Comparison of ENCODE assay signal across 24 cellular contexts in genomic region chr4:111699163-111699562, GRCh38.
DNase-seq lines count a peak whose midpoint lies in the region; ATAC-seq, FAIRE-seq and TF ChIP-seq lines count a peak whose summit lies in the region.
"Had no signal": no experiment of that assay in that cellular context is flagged by ENCODE, and none has a peak within 500 bp of the region (broad histone marks: within the 10 kb centered on the region; RNA-seq: fewer than 3 reads in every experiment).

No MANE protein-coding gene starts in this region.

- H3K79me2 ChIP-seq in HepG2 (ENCODE audit: insufficient read depth, low read length) (no peaks in the 10 kb centered on the region), K562 (ENCODE audit: control insufficient read depth, insufficient read depth, low read length) (no peaks in the 10 kb centered on the region)

- H3K36me3 ChIP-seq in HepG2 (replicated peaks in 1 of 2; ENCODE audit: control insufficient read depth in 1 of 2, insufficient read depth in 2 of 2, low read length in 2 of 2) (no peaks in the 10 kb centered on the region), right lobe of liver (no peaks in the 10 kb centered on the region), K562 (ENCODE audit: control insufficient read depth, insufficient read depth, low read length) (no peaks in the 10 kb centered on the region), pancreas (no peaks in the 10 kb centered on the region)
- H3K36me3 ChIP-seq: BE2C; BLaER1 treated with 17β-estradiol and CSF1 and Interleukin-3, amounts not matched to agents 10 nM and 100 nM had no signal

- H3K27ac ChIP-seq in HepG2 (ENCODE audit: extremely low read length, insufficient read depth, low read length) (no peak overlapping the region), right lobe of liver (no peak overlapping the region), K562 (ENCODE audit: extremely low read depth, low read depth, low read length) (no peak overlapping the region), pancreas (no peak overlapping the region)
- H3K27ac ChIP-seq: 22Rv1; BLaER1 treated with 17β-estradiol and CSF1 and Interleukin-3, amounts not matched to agents 10 nM and 100 nM had no signal

- no peaks in the 10 kb centered on the region for H3K27me3 ChIP-seq in HepG2 (ENCODE audit: control insufficient read depth in 1 of 2, insufficient read depth in 2 of 2, low read length in 2 of 2)
- H3K27me3 ChIP-seq in right lobe of liver = no peaks in the 10 kb centered on the region
- no peaks in the 10 kb centered on the region for H3K27me3 ChIP-seq in K562 (ENCODE audit: control insufficient read depth in 2 of 2, insufficient read depth in 2 of 2, low read length in 2 of 2)
- peaks cover 0 to 7% (median 0%) of the 10 kb centered on the region in 4 donors for H3K27me3 ChIP-seq in pancreas
- H3K27me3 ChIP-seq: BE2C; BLaER1 treated with 17β-estradiol and CSF1 and Interleukin-3, amounts not matched to agents 10 nM and 100 nM had no signal

- H3K4me3 ChIP-seq in HepG2 (replicated peaks in 1 of 3; ENCODE audit: insufficient read depth in 1 of 3, low read depth in 2 of 3, low read length in 3 of 3) (no peak overlapping the region), right lobe of liver (no peak overlapping the region), K562 (no peak overlapping the region), pancreas (no peak overlapping the region)
- H3K4me3 ChIP-seq: BLaER1 treated with 17β-estradiol and CSF1 and Interleukin-3, amounts not matched to agents 10 nM and 100 nM had no signal

- H3K9ac ChIP-seq in HepG2 (ENCODE audit: insufficient read depth, low read depth, low read length) = no peak overlapping the region
- no peak overlapping the region for H3K9ac ChIP-seq in K562 (ENCODE audit: insufficient read depth in 1 of 2, low read depth in 2 of 2, low read length in 2 of 2)
- H3K9ac ChIP-seq: BLaER1 treated with 17β-estradiol and CSF1 and Interleukin-3, amounts not matched to agents 10 nM and 100 nM had no signal

- in situ Hi-C loops in HepG2 (cut with HindIII; ENCODE audit: extremely low pct_ligation_motif_present, low pct_unique_long_range_greater_than_20kb) = no loop called here
- in situ Hi-C loops in K562 (cut with MboI) = no loop called here

- TF ChIP-seq CTCF in HepG2 (CRISPR knock-in tag; IDR thresholded peaks at IDR 0.05) (no peak), right lobe of liver (IDR thresholded peaks at IDR 0.05) (no peak), K562 (IDR thresholded peaks at IDR 0.05 in 2 of 3, conservative IDR thresholded peaks at IDR 0.05 in 1 of 3; ENCODE audit: insufficient read depth in 2 of 3, low read depth in 1 of 3, low read length in 3 of 3) (no peak), pancreas (IDR thresholded peaks at IDR 0.05) (no peak)

- TF ChIP-seq POLR2A in HepG2 (IDR thresholded peaks at IDR 0.05; ENCODE audit: insufficient read depth in 1 of 2, low read depth in 2 of 2, low read length in 2 of 2) (no peak), right lobe of liver (IDR thresholded peaks at IDR 0.05) (no peak), K562 (conservative IDR thresholded peaks at IDR 0.05) (no peak)

- H2AFZ ChIP-seq in HepG2 (ENCODE audit: low read length) = no peak overlapping the region
- H2AFZ ChIP-seq in K562 (ENCODE audit: low read depth, low read length) = no peak overlapping the region

- no peak overlapping the region for H3K4me2 ChIP-seq in HepG2 (ENCODE audit: low read depth, low read length)
- no peak overlapping the region for H3K4me2 ChIP-seq in K562 (ENCODE audit: insufficient read depth, low read length)
- H3K4me2 ChIP-seq: BLaER1 treated with 17β-estradiol and CSF1 and Interleukin-3, amounts not matched to agents 10 nM and 100 nM had no signal

- H4K20me1 ChIP-seq in HepG2 (ENCODE audit: insufficient read depth, low read length) = no peaks in the 10 kb centered on the region
- no peaks in the 10 kb centered on the region for H4K20me1 ChIP-seq in K562 (replicated peaks; ENCODE audit: control insufficient read depth, insufficient read depth, low read length)
- H4K20me1 ChIP-seq: BLaER1 treated with 17β-estradiol and CSF1 and Interleukin-3, amounts not matched to agents 10 nM and 100 nM had no signal

- TF ChIP-seq RAD21 in HepG2 (CRISPR knock-in tag; IDR thresholded peaks at IDR 0.05) (no peak), K562 (CRISPR knock-in tag; conservative IDR thresholded peaks at IDR 0.05 in 1 of 2, IDR thresholded peaks at IDR 0.05 in 1 of 2) (no peak)

- DNase-seq in HepG2 (ENCODE audit: low spot score) = no peak
- no peak for DNase-seq in right lobe of liver
- DNase-seq in K562 (ENCODE audit: extremely low read depth in 1 of 4, low spot score in 3 of 4) = no peak
- DNase-seq in pancreas = no peak
- DNase-seq in glomerular visceral epithelial cell (ENCODE audit: extremely low spot score) = no peak
- no peak for DNase-seq in middle frontal gyrus (ENCODE audit: extremely low spot score, low spot score)
- DNase-seq: ACHN; AML-193; BE2C; CD4-positive, alpha-beta T cell; CD8-positive, alpha-beta memory T cell; DMS 273 treated with DMSO at 0.1 percent for 48 hours; DMS79; EL; GF-D8; GOT3; H7; HCEC 1CT had no signal

- no peak for TF ChIP-seq EP300 in HepG2 (IDR thresholded peaks at IDR 0.05; ENCODE audit: low read depth in 2 of 2, low read length in 2 of 2)
- no peak for TF ChIP-seq EP300 in HepG2 (CRISPR knock-in tag; IDR thresholded peaks at IDR 0.05; ENCODE audit: borderline replicate concordance)
- TF ChIP-seq EP300 in K562 (IDR thresholded peaks at IDR 0.05; ENCODE audit: low read length) = no peak

- CTCF ChIA-PET in HepG2 (lab: Yijun Ruan, JAX; ENCODE audit: low intra/inter-chr PET ratio, low total read pairs) = no interaction called here
- CTCF ChIA-PET in K562 (lab: Yijun Ruan, JAX; ENCODE audit: low intra/inter-chr PET ratio) = no interaction called here

- no peaks in the 10 kb centered on the region for H3K4me1 ChIP-seq in HepG2 (ENCODE audit: insufficient read depth, low read length)
- no peaks in the 10 kb centered on the region for H3K4me1 ChIP-seq in right lobe of liver
- no peaks in the 10 kb centered on the region for H3K4me1 ChIP-seq in K562 (replicated peaks in 1 of 2; ENCODE audit: control insufficient read depth in 2 of 2, insufficient read depth in 2 of 2, low read length in 2 of 2)
- no peaks in the 10 kb centered on the region for H3K4me1 ChIP-seq in pancreas
- H3K4me1 ChIP-seq: BE2C; BLaER1 treated with 17β-estradiol and CSF1 and Interleukin-3, amounts not matched to agents 10 nM and 100 nM had no signal

- no TSS peak for BruUV-seq in HepG2 (replicated peaks; lab: Mats Ljungman, UMichigan)
- no TSS peak for BruUV-seq in K562 (replicated peaks; lab: Mats Ljungman, UMichigan)

- intact Hi-C loops in HepG2 (cut with micrococcal nuclease; ENCODE audit: unreplicated experiment) = no loop called here
- intact Hi-C loops in right lobe of liver (cut with DNase I) = no loop called here
- intact Hi-C loops in K562 (cut with micrococcal nuclease) = no loop called here
- intact Hi-C loops in pancreas (cut with DNase I) = no loop called here

- H3K9me1 ChIP-seq in K562 (ENCODE audit: control insufficient read depth, insufficient read depth, low read length) = no peaks in the 10 kb centered on the region

- POLR2A ChIA-PET in HepG2 (lab: Yijun Ruan, JAX) (no interaction called here), K562 (lab: Yijun Ruan, JAX) (no interaction called here)

- no peak for FAIRE-seq in HepG2 (lab: Jason Lieb, UNC)
- FAIRE-seq in K562 (lab: Jason Lieb, UNC) = no peak
- FAIRE-seq in pancreas (lab: Jason Lieb, UNC) = peak; percentile 29
- FAIRE-seq: D721Med, GM12891, GM18507 had no signal

- ATAC-seq in HepG2 = no peak
- no peak for ATAC-seq in right lobe of liver
- ATAC-seq in K562 = no peak
- ATAC-seq in pancreas = no peak
- no peak for ATAC-seq in GM21723 (IDR thresholded peaks at IDR 0.05; ENCODE audit: unreplicated experiment)

- H3K9me3 ChIP-seq in HepG2 (ENCODE audit: low read length) (no peaks in the 10 kb centered on the region), right lobe of liver (no peaks in the 10 kb centered on the region), K562 (replicated peaks; ENCODE audit: control insufficient read depth, insufficient read depth, low read depth, low read length) (no peaks in the 10 kb centered on the region), pancreas (no peaks in the 10 kb centered on the region)
- H3K9me3 ChIP-seq: BE2C; BLaER1 treated with 17β-estradiol and CSF1 and Interleukin-3, amounts not matched to agents 10 nM and 100 nM had no signal

TF ChIP-seq in HepG2, 621 proteins besides CTCF, POLR2A, EP300 and RAD21 (continues in another document):
- TF ChIP-seq ISX (CRISPR knock-in tag; conservative IDR thresholded peaks at IDR 0.05) = no peak
- TF ChIP-seq ZBTB34 (CRISPR knock-in tag; IDR thresholded peaks at IDR 0.05) = no peak
- peak; percentile 72 to 90; a peak in 3 of 4 replicates for TF ChIP-seq MAFK (conservative IDR thresholded peaks at IDR 0.05 in 1 of 2, IDR thresholded peaks at IDR 0.05 in 1 of 2; ENCODE audit: low read length in 2 of 2)
- no peak for TF ChIP-seq ATF1 (CRISPR knock-in tag; IDR thresholded peaks at IDR 0.05)
- TF ChIP-seq RARA (CRISPR knock-in tag; IDR thresholded peaks at IDR 0.05) = no peak

TF ChIP-seq in K562, 482 proteins besides CTCF, POLR2A, EP300 and RAD21 (continues in another document):
- no peak for TF ChIP-seq CREB3L1 (IDR thresholded peaks at IDR 0.05; ENCODE audit: borderline replicate concordance, low read depth)
- TF ChIP-seq MAFK (IDR thresholded peaks at IDR 0.05; ENCODE audit: low read length) = peak; percentile 73
- no peak for TF ChIP-seq ZNF766 (CRISPR knock-in tag; conservative IDR thresholded peaks at IDR 0.05)

Comparison
In these comparisons a context has a peak if more than half of its experiments do, and no peak if none do; other contexts are left out.
1. Of the 241 proteins assayed by ChIP-seq in both HepG2 and K562: peak only in HepG2: none; only in K562: MAFG; in both: MAFF and MAFK; in neither: 238.